In the genomic region with DNA sequence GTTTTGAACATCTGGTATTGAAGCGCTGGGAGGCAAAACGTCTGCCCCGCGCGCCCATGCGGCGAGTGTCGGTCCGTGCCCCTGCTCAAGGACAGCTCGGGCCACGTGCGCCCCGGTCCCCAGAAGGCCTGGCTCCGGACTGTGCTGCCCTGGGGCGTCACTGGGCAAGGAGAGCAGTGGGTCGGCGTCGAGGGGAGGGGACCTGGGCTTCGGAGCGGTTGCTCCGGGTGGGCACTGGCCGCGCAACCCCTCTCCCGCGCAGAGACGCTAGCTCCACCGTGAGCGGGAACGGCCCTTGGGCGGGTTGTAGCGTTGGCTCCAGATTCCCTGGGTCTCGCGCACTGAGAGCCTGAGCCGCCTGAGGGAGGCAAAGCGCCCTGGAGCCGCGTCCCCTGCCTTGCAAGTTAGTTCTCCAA, we compare ENCODE assay signal across 11 cellular contexts.
DNase-seq lines count a peak whose midpoint lies in the region; ATAC-seq and TF ChIP-seq lines count a peak whose summit lies in the region.
"Had no signal": no experiment of that assay in that cellular context is flagged by ENCODE, and none has a peak within 500 bp of the region (broad histone marks: within the 10 kb centered on the region; RNA-seq: fewer than 3 reads in every experiment).

No MANE protein-coding gene starts in this region.

- H3K9me3 Mint-ChIP-seq in activated CD4-positive, alpha-beta T cell treated with anti-CD3 and anti-CD28 coated beads for 36 hours (ENCODE audit: low read depth): no peaks in the 10 kb centered on the region
- H3K9me3 Mint-ChIP-seq in activated naive CD4-positive, alpha-beta T cell treated with anti-CD3 and anti-CD28 coated beads, Interleukin-2, amount 10 ng/mL, durations not matched to agents 7 days and 5 days: no peaks in the 10 kb centered on the region
- H3K9me3 Mint-ChIP-seq in stimulated activated naive CD8-positive, alpha-beta T cell treated with anti-CD3 and anti-CD28 coated beads, Interleukin-15, Interleukin-2, amounts not matched to agents 100 ng/mL and 50 ng/mL, for 24 hours: no peaks in the 10 kb centered on the region

- 5% methylated on average over 37 of the region's 37 CpGs for WGBS in right cardiac atrium
- no CpG with 5 or more reads among the region's 37 CpGs for WGBS in mammary epithelial cell (ENCODE audit: low coverage, missing lambda C conversion rate)

- peak overlapping the region; percentile 70 for H3K27ac Mint-ChIP-seq in activated CD4-positive, alpha-beta T cell treated with anti-CD3 and anti-CD28 coated beads for 36 hours
- H3K27ac Mint-ChIP-seq in activated naive CD4-positive, alpha-beta T cell treated with anti-CD3 and anti-CD28 coated beads, Interleukin-2, amount 10 ng/mL, durations not matched to agents 7 days and 5 days: peak overlapping the region; percentile 82
- no peak overlapping the region for H3K27ac Mint-ChIP-seq in stimulated activated naive CD8-positive, alpha-beta T cell treated with anti-CD3 and anti-CD28 coated beads, Interleukin-15, Interleukin-2, amounts not matched to agents 100 ng/mL and 50 ng/mL, for 24 hours

- peak overlapping the region; percentile 98 for H3K4me3 ChIP-seq in right cardiac atrium (ENCODE audit: low read length)
- H3K4me3 ChIP-seq in mammary epithelial cell (replicated peaks in 1 of 3; ENCODE audit: insufficient read depth in 1 of 3, low read depth in 2 of 3, low read length in 3 of 3): no peak overlapping the region
- H3K4me3 ChIP-seq: adrenal gland, vagina had no signal

- TF ChIP-seq CTCF in RWPE1 (conservative IDR thresholded peaks at IDR 0.05; ENCODE audit: low read depth) (no peak), mammary epithelial cell (conservative IDR thresholded peaks at IDR 0.05 in 1 of 2, IDR thresholded peaks at IDR 0.05 in 1 of 2; ENCODE audit: extremely low read depth in 1 of 2, insufficient read depth in 1 of 2, low read depth in 1 of 2, low read length in 2 of 2) (no peak)

- intact Hi-C loops in activated CD4-positive, alpha-beta T cell treated with anti-CD3 and anti-CD28 coated beads for 36 hours (cut with DNase I, micrococcal nuclease): loop anchor here (2.0 to 10.0 kb wide), 4 partner anchors 53 to 1497 kb away; a partner anchor contains a TSS
- intact Hi-C loops in right cardiac atrium (cut with DNase I): no loop called here
- intact Hi-C loops in mammary epithelial cell (cut with micrococcal nuclease): no loop called here

- H3K36me3 ChIP-seq in mammary epithelial cell (ENCODE audit: insufficient read depth, low read length): no peaks in the 10 kb centered on the region
- H3K36me3 ChIP-seq: adrenal gland, vagina had no signal

- H3K9me3 ChIP-seq in right cardiac atrium (ENCODE audit: control insufficient read depth, low read length) (no peaks in the 10 kb centered on the region), mammary epithelial cell (replicated peaks; ENCODE audit: insufficient read depth, low read length) (no peaks in the 10 kb centered on the region)
- H3K9me3 ChIP-seq: adrenal gland, vagina had no signal

- in situ Hi-C loops in mammary epithelial cell (cut with MboI; ENCODE audit: low sequenced_read_pairs in 2 of 2): no loop called here

- peak overlapping the region; percentile 37 for H3K27ac ChIP-seq in right cardiac atrium (ENCODE audit: low read length)
- no peak overlapping the region for H3K27ac ChIP-seq in RWPE1
- H3K27ac ChIP-seq in mammary epithelial cell (ENCODE audit: insufficient read depth, low read depth, low read length): no peak overlapping the region
- H3K27ac ChIP-seq: vagina had no signal

- no peak overlapping the region for H2AFZ ChIP-seq in mammary epithelial cell (ENCODE audit: low read depth, low read length)

- no peaks in the 10 kb centered on the region for H4K20me1 ChIP-seq in mammary epithelial cell (ENCODE audit: insufficient read depth, low read length)

- no TSS peak for BruUV-seq in mammary epithelial cell (replicated peaks; lab: Mats Ljungman, UMichigan)

- H3K4me2 ChIP-seq in mammary epithelial cell (ENCODE audit: insufficient read depth, low read depth, low read length): no peak overlapping the region

- H3K79me2 ChIP-seq in mammary epithelial cell (ENCODE audit: insufficient read depth, low read length): no peaks in the 10 kb centered on the region

- CTCF ChIA-PET in activated CD4-positive, alpha-beta T cell treated with anti-CD3 and anti-CD28 coated beads for 36 hours (lab: Charles Lee): no interaction called here
- CTCF ChIA-PET in activated naive CD4-positive, alpha-beta T cell treated with anti-CD3 and anti-CD28 coated beads, Interleukin-2, amount 10 ng/mL, durations not matched to agents 7 days and 5 days (lab: Charles Lee): no interaction called here
- CTCF ChIA-PET in RWPE1 (lab: Yijun Ruan, JAX) (no interaction called here), mammary epithelial cell (lab: Charles Lee; ENCODE audit: low non-redundant PET) (no interaction called here)

- H3K4me3 Mint-ChIP-seq in activated CD4-positive, alpha-beta T cell treated with anti-CD3 and anti-CD28 coated beads for 36 hours: peak overlapping the region; percentile 84
- H3K4me3 Mint-ChIP-seq in activated naive CD4-positive, alpha-beta T cell treated with anti-CD3 and anti-CD28 coated beads, Interleukin-2, amount 10 ng/mL, durations not matched to agents 7 days and 5 days: peak overlapping the region; percentile 90
- peak overlapping the region; percentile 85 for H3K4me3 Mint-ChIP-seq in stimulated activated naive CD8-positive, alpha-beta T cell treated with anti-CD3 and anti-CD28 coated beads, Interleukin-15, Interleukin-2, amounts not matched to agents 100 ng/mL and 50 ng/mL, for 24 hours

- peaks cover 3% of the 10 kb centered on the region for H3K27me3 Mint-ChIP-seq in activated CD4-positive, alpha-beta T cell treated with anti-CD3 and anti-CD28 coated beads for 36 hours
- H3K27me3 Mint-ChIP-seq in activated naive CD4-positive, alpha-beta T cell treated with anti-CD3 and anti-CD28 coated beads, Interleukin-2, amount 10 ng/mL, durations not matched to agents 7 days and 5 days: peaks cover 14% of the 10 kb centered on the region
- no peaks in the 10 kb centered on the region for H3K27me3 Mint-ChIP-seq in stimulated activated naive CD8-positive, alpha-beta T cell treated with anti-CD3 and anti-CD28 coated beads, Interleukin-15, Interleukin-2, amounts not matched to agents 100 ng/mL and 50 ng/mL, for 24 hours

- ATAC-seq in activated CD4-positive, alpha-beta T cell treated with anti-CD3 and anti-CD28 coated beads for 36 hours: peak; percentile 24
- ATAC-seq in right cardiac atrium: peak in 1 of 2 donors; percentile 69

- POLR2A ChIA-PET in activated CD4-positive, alpha-beta T cell treated with anti-CD3 and anti-CD28 coated beads for 36 hours (lab: Charles Lee): no interaction called here
- POLR2A ChIA-PET in RWPE1 (lab: Yijun Ruan, JAX; ENCODE audit: low non-redundant PET): no interaction called here

- DNase-seq in activated CD4-positive, alpha-beta T cell treated with anti-CD3 and anti-CD28 coated beads for 36 hours: peak; percentile 46
- DNase-seq in activated CD4-positive, alpha-beta T cell treated with anti-CD3 and anti-CD28 coated beads for 4 hours: no peak
- peak; percentile 34 for DNase-seq in activated naive CD4-positive, alpha-beta T cell treated with anti-CD3 and anti-CD28 coated beads, Interleukin-2, amount 10 ng/mL, durations not matched to agents 7 days and 5 days
- DNase-seq in right cardiac atrium (peak in 1 of 3 donors; percentile 61), NCI-H1048 (lab: John Stamatoyannopoulos, UW) (no peak), RWPE1 (ENCODE audit: low spot score) (no peak), mammary epithelial cell (no peak)
- DNase-seq: NCI-H1092 had no signal

- peaks cover 5% of the 10 kb centered on the region for H3K36me3 Mint-ChIP-seq in activated CD4-positive, alpha-beta T cell treated with anti-CD3 and anti-CD28 coated beads for 36 hours (ENCODE audit: low read depth)
- peaks cover 4% of the 10 kb centered on the region for H3K36me3 Mint-ChIP-seq in activated naive CD4-positive, alpha-beta T cell treated with anti-CD3 and anti-CD28 coated beads, Interleukin-2, amount 10 ng/mL, durations not matched to agents 7 days and 5 days
- no peaks in the 10 kb centered on the region for H3K36me3 Mint-ChIP-seq in stimulated activated naive CD8-positive, alpha-beta T cell treated with anti-CD3 and anti-CD28 coated beads, Interleukin-15, Interleukin-2, amounts not matched to agents 100 ng/mL and 50 ng/mL, for 24 hours (ENCODE audit: low read depth)

- dilution Hi-C loops in mammary epithelial cell (cut with HindIII; ENCODE audit: low sequenced_read_pairs): no loop called here

- H3K4me1 ChIP-seq in right cardiac atrium (ENCODE audit: control insufficient read depth, insufficient read depth, low read length) (peaks cover 1% of the 10 kb centered on the region), mammary epithelial cell (ENCODE audit: insufficient read depth, low read length) (no peaks in the 10 kb centered on the region)
- H3K4me1 ChIP-seq: adrenal gland, vagina had no signal

- no peaks in the 10 kb centered on the region for H3K27me3 ChIP-seq in right cardiac atrium (ENCODE audit: control insufficient read depth, insufficient read depth)
- H3K27me3 ChIP-seq in mammary epithelial cell (ENCODE audit: insufficient read depth, low read length): no peaks in the 10 kb centered on the region
- H3K27me3 ChIP-seq: adrenal gland, vagina had no signal

- no peak overlapping the region for H3K9ac ChIP-seq in mammary epithelial cell (ENCODE audit: insufficient read depth, low read length)

- H3K4me1 Mint-ChIP-seq in activated CD4-positive, alpha-beta T cell treated with anti-CD3 and anti-CD28 coated beads for 36 hours: peaks cover 4% of the 10 kb centered on the region
- peaks cover 14% of the 10 kb centered on the region for H3K4me1 Mint-ChIP-seq in activated naive CD4-positive, alpha-beta T cell treated with anti-CD3 and anti-CD28 coated beads, Interleukin-2, amount 10 ng/mL, durations not matched to agents 7 days and 5 days
- peaks cover 11% of the 10 kb centered on the region for H3K4me1 Mint-ChIP-seq in stimulated activated naive CD8-positive, alpha-beta T cell treated with anti-CD3 and anti-CD28 coated beads, Interleukin-15, Interleukin-2, amounts not matched to agents 100 ng/mL and 50 ng/mL, for 24 hours (ENCODE audit: low read depth)

Comparison
In these comparisons a context has a peak if more than half of its experiments do, and no peak if none do; other contexts are left out.
1. DNase-seq: peak in activated CD4-positive, alpha-beta T cell treated with anti-CD3 and anti-CD28 coated beads for 36 hours (single experiment) and activated naive CD4-positive, alpha-beta T cell treated with anti-CD3 and anti-CD28 coated beads, Interleukin-2, amount 10 ng/mL, durations not matched to agents 7 days and 5 days (single experiment); none in activated CD4-positive, alpha-beta T cell treated with anti-CD3 and anti-CD28 coated beads for 4 hours (0 of 2), NCI-H1048 (single experiment), RWPE1 (single experiment) and mammary epithelial cell (single experiment).
2. intact Hi-C loops: an anchor here in activated CD4-positive, alpha-beta T cell treated with anti-CD3 and anti-CD28 coated beads for 36 hours (2.0 to 10.0 kb wide); none called in right cardiac atrium and mammary epithelial cell.
3. Peak in every context shown above with its lines, with median percentiles within 50 percentile points of each other: H3K4me3 Mint-ChIP-seq.